In the genomic region with DNA sequence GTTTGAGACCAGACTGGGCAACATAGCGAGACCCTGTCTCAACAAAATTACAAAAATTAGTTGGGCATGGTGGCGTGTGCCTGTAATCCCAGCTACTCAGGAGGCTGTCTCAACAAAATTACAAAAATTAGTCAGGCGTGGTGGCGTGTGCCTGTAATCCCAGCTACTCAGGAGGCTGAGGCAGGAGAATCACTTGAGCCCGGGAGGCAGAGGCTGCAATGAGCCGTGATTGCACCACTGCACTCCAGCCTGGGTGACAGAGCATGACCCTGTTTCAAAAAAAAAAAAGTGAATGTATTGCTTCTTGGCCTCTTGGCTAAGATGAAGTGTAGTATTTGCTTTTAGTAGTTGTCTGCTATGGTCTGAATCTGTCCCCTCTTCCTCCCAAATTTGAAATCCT, we compare ENCODE assay signal across 6 cellular contexts. TPM values are rescaled to one million over a fixed set of nuclear protein-coding genes. Genes with fewer than 3 reads are reported as not detected.
"Had no signal": no experiment of that assay in that cellular context is flagged by ENCODE, and none has a peak within 500 bp of the region (broad histone marks: within the 10 kb centered on the region; RNA-seq: fewer than 3 reads in every experiment).

No MANE protein-coding gene starts in this region.

RNA-seq across cellular contexts. Expression of a gene that starts 22.2 kb away (rescaled TPM):
- total RNA-seq: OCI-LY7, RPMI7951, SJCRH30, SK-MEL-5 had no signal

RNA-seq across cellular contexts. Expression of a gene that starts 35.6 kb away (rescaled TPM):
- total RNA-seq: MCF 10A, OCI-LY7, RPMI7951, SJCRH30, SK-MEL-5, T-cell had no signal

RNA-seq across cellular contexts. Expression of a gene that starts 49.7 kb away (rescaled TPM):
- total RNA-seq: MCF 10A, SJCRH30, SK-MEL-5 had no signal
